In genomic region chr10:27620425-27621397, GRCh38 we compare ENCODE assay signal across 14 cellular contexts.
DNase-seq lines count a peak whose midpoint lies in the region; ATAC-seq and TF ChIP-seq lines count a peak whose summit lies in the region.
"Had no signal": no experiment of that assay in that cellular context is flagged by ENCODE, and none has a peak within 500 bp of the region (broad histone marks: within the 10 kb centered on the region; RNA-seq: fewer than 3 reads in every experiment).

No MANE protein-coding gene starts in this region.

- H3K9me3 ChIP-seq in osteoblast (ENCODE audit: low read depth, low read length) = no peaks in the 10 kb centered on the region
- no peaks in the 10 kb centered on the region for H3K9me3 ChIP-seq in naive thymus-derived CD4-positive, alpha-beta T cell (ENCODE audit: control insufficient read depth in 2 of 3, low read length in 3 of 3)

- H3K9me3 Mint-ChIP-seq in naive thymus-derived CD4-positive, alpha-beta T cell = peaks cover 0 to 2% (median 0%) of the 10 kb centered on the region in 11 donors
- H3K9me3 Mint-ChIP-seq: activated T-helper 1 cell treated with anti-CD3 and anti-CD28 coated beads, Interleukin-12 subunit alpha, Interleukin-12 subunit beta, Interleukin-2, Interleukin-4 antibody, amounts not matched to agents 30 ng/mL and 10 ng/mL and 1 ng/mL, durations not matched to agents 14 hours and 24 hours and 36 hours had no signal

- H3K36me3 ChIP-seq in osteoblast (ENCODE audit: insufficient read depth, low read length) = no peaks in the 10 kb centered on the region
- H3K36me3 ChIP-seq in naive thymus-derived CD4-positive, alpha-beta T cell (ENCODE audit: control insufficient read depth in 2 of 3, insufficient read depth in 3 of 3, low read length in 3 of 3) = no peaks in the 10 kb centered on the region

- peak overlapping the region; percentile 71 for H2AFZ ChIP-seq in osteoblast (ENCODE audit: low read length)

- H3K36me3 Mint-ChIP-seq in naive thymus-derived CD4-positive, alpha-beta T cell = no peaks in the 10 kb centered on the region
- H3K36me3 Mint-ChIP-seq: WTC11 had no signal

- peaks cover 34% of the 10 kb centered on the region for H3K4me1 ChIP-seq in osteoblast (ENCODE audit: insufficient read depth, low read length)
- H3K4me1 ChIP-seq in naive thymus-derived CD4-positive, alpha-beta T cell (ENCODE audit: control insufficient read depth in 2 of 2, insufficient read depth in 2 of 2, low read length in 2 of 2) = no peaks in the 10 kb centered on the region

- intact Hi-C loops in Right ventricle myocardium superior (cut with DNase I) = no loop called here
- intact Hi-C loops in cardiac septum (cut with DNase I) = no loop called here
- intact Hi-C loops in naive thymus-derived CD4-positive, alpha-beta T cell (cut with micrococcal nuclease) = no loop called here

- CTCF ChIA-PET in naive thymus-derived CD4-positive, alpha-beta T cell (lab: Charles Lee) = no interaction called here

- no peak overlapping the region for H3K4me3 Mint-ChIP-seq in naive thymus-derived CD4-positive, alpha-beta T cell
- H3K4me3 Mint-ChIP-seq: activated T-helper 1 cell treated with anti-CD3 and anti-CD28 coated beads, Interleukin-12 subunit alpha, Interleukin-12 subunit beta, Interleukin-2, Interleukin-4 antibody, amounts not matched to agents 30 ng/mL and 10 ng/mL and 1 ng/mL, durations not matched to agents 14 hours and 24 hours and 36 hours; WTC11 had no signal

- POLR2A ChIA-PET in naive thymus-derived CD4-positive, alpha-beta T cell (lab: Charles Lee) = no interaction called here

- TF ChIP-seq CTCF in fibroblast of pulmonary artery (IDR thresholded peaks at IDR 0.05; ENCODE audit: low read length, missing control alignments) (no peak), osteoblast (IDR thresholded peaks at IDR 0.05; ENCODE audit: extremely low read depth, low read depth, low read length) (no peak)

- peak; percentile 79 for ATAC-seq in Right ventricle myocardium superior (ENCODE audit: poor library complexity)
- ATAC-seq in naive thymus-derived CD4-positive, alpha-beta T cell = no peak
- no peak for ATAC-seq in HG03039 (IDR thresholded peaks at IDR 0.05; ENCODE audit: unreplicated experiment)
- ATAC-seq in HG02840 (IDR thresholded peaks at IDR 0.05; ENCODE audit: low FRiP score, unreplicated experiment) = no peak
- ATAC-seq: HCT116, WTC11 had no signal

- H3K27me3 ChIP-seq in osteoblast (ENCODE audit: insufficient read depth, low read length) = no peaks in the 10 kb centered on the region
- H3K27me3 ChIP-seq in naive thymus-derived CD4-positive, alpha-beta T cell (ENCODE audit: control insufficient read depth in 2 of 2, insufficient read depth in 2 of 2, low read length in 2 of 2) = no peaks in the 10 kb centered on the region

- no peaks in the 10 kb centered on the region for H4K20me1 ChIP-seq in osteoblast (ENCODE audit: insufficient read depth, low read length)

- peaks cover 0 to 2% (median 0%) of the 10 kb centered on the region in 7 donors for H3K4me1 Mint-ChIP-seq in naive thymus-derived CD4-positive, alpha-beta T cell

- DNase-seq in Right ventricle myocardium superior (no peak), cardiac septum (ENCODE audit: low spot score) (no peak), fibroblast of pulmonary artery (ENCODE audit: low read depth) (peak; percentile 7), osteoblast (ENCODE audit: insufficient read length, low spot score, missing footprints) (peak; percentile 87)
- DNase-seq in naive thymus-derived CD4-positive, alpha-beta T cell = no peak
- no peak for DNase-seq in effector CD4-positive, alpha-beta T cell
- DNase-seq: ACHN, dermis blood vessel endothelial cell, NCI-H524 treated with DMSO at 0.1 percent for 48 hours had no signal

- no peaks in the 10 kb centered on the region for H3K79me2 ChIP-seq in osteoblast (ENCODE audit: insufficient read depth, low read length)

- no peak overlapping the region for H3K4me3 ChIP-seq in fibroblast of pulmonary artery (replicated peaks; ENCODE audit: low read depth, low read length)
- H3K4me3 ChIP-seq in osteoblast (ENCODE audit: insufficient read depth, low read length) = peak overlapping the region; percentile 45
- no peak overlapping the region for H3K4me3 ChIP-seq in naive thymus-derived CD4-positive, alpha-beta T cell (ENCODE audit: low read length)

- H3K4me2 ChIP-seq in osteoblast (ENCODE audit: insufficient read depth, low read length) = peak overlapping the region; percentile 76

- peak overlapping the region; percentile 73 for H3K27ac ChIP-seq in osteoblast (ENCODE audit: low read depth, low read length)
- no peak overlapping the region for H3K27ac ChIP-seq in naive thymus-derived CD4-positive, alpha-beta T cell (ENCODE audit: low read depth, low read length)

- H3K27ac Mint-ChIP-seq in naive thymus-derived CD4-positive, alpha-beta T cell = no peak overlapping the region
- H3K27ac Mint-ChIP-seq: activated T-helper 1 cell treated with anti-CD3 and anti-CD28 coated beads, Interleukin-12 subunit alpha, Interleukin-12 subunit beta, Interleukin-2, Interleukin-4 antibody, amounts not matched to agents 30 ng/mL and 10 ng/mL and 1 ng/mL, durations not matched to agents 14 hours and 24 hours and 36 hours; WTC11 had no signal

- peaks cover 12 to 31% (median 19%) of the 10 kb centered on the region in 5 donors for H3K27me3 Mint-ChIP-seq in naive thymus-derived CD4-positive, alpha-beta T cell

Comparison
In these comparisons a context has a peak if more than half of its experiments do, and no peak if none do; other contexts are left out.
1. DNase-seq: peak in fibroblast of pulmonary artery (single experiment) and osteoblast (single experiment); none in Right ventricle myocardium superior (single experiment), cardiac septum (single experiment), naive thymus-derived CD4-positive, alpha-beta T cell (0 of 9) and effector CD4-positive, alpha-beta T cell (single experiment).